In the genomic region with DNA sequence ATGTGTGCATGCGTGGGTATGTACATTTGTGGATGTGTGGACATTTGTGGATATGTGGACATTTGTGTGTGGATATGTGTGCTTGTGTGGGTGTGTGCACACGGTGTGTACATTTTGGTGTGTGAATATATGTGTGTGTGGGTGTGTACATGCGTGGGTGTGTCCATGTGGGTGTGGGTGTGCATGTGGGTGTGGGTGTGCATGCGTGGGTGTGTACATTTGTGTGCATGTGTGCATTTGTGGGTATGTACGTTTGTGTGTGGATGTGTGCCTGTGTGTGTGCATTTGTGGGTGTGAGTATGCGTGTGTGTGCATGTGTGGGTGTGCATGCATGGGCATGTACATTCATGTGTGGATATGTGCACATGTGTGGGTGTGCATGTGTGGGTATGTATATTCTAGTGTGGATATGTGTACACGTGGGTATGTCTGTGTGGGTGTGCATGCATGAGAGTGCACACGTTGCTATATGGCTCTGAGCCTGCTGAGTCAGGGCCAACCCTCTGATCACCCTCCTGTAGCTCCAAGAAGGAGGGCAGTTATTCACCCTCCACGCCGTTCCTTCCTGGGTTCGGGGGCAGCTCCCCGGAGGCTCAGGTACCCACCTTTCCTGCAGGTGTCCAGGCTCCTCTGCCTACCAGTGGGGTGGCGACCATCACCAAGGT, we compare ENCODE assay signal across 1 cellular context.
TF ChIP-seq lines count a peak whose summit lies in the region.

No MANE protein-coding gene starts in this region.

TF ChIP-seq in HEK293, 187 proteins besides CTCF, POLR2A, EP300 and RAD21 (continued from another document):
- TF ChIP-seq, protein P1, sequence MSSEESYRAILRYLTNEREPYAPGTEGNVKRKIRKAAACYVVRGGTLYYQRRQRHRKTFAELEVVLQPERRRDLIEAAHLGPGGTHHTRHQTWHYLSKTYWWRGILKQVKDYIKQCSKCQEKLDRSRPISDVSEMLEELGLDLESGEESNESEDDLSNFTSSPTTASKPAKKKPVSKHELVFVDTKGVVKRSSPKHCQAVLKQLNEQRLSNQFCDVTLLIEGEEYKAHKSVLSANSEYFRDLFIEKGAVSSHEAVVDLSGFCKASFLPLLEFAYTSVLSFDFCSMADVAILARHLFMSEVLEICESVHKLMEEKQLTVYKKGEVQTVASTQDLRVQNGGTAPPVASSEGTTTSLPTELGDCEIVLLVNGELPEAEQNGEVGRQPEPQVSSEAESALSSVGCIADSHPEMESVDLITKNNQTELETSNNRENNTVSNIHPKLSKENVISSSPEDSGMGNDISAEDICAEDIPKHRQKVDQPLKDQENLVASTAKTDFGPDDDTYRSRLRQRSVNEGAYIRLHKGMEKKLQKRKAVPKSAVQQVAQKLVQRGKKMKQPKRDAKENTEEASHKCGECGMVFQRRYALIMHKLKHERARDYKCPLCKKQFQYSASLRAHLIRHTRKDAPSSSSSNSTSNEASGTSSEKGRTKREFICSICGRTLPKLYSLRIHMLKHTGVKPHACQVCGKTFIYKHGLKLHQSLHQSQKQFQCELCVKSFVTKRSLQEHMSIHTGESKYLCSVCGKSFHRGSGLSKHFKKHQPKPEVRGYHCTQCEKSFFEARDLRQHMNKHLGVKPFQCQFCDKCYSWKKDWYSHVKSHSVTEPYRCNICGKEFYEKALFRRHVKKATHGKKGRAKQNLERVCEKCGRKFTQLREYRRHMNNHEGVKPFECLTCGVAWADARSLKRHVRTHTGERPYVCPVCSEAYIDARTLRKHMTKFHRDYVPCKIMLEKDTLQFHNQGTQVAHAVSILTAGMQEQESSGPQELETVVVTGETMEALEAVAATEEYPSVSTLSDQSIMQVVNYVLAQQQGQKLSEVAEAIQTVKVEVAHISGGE (tag by site-specific recombination; conservative IDR thresholded peaks at IDR 0.05; ENCODE audit: low read depth): no peak
- TF ChIP-seq KLF8 (tag by site-specific recombination; IDR thresholded peaks at IDR 0.05) (peak; percentile 84), KLF9 (tag by site-specific recombination; IDR thresholded peaks at IDR 0.05; ENCODE audit: low read depth) (peak; percentile 90), KLF1 (tag by site-specific recombination; IDR thresholded peaks at IDR 0.05) (peak; percentile 77), ZNF2 (tag by site-specific recombination; IDR thresholded peaks at IDR 0.05) (no peak; the same call in 1 of the 2 replicates), MYNN (tag by site-specific recombination; IDR thresholded peaks at IDR 0.05; ENCODE audit: borderline replicate concordance) (no peak), ZNF423 (tag by site-specific recombination; IDR thresholded peaks at IDR 0.05) (no peak), ZBTB8A (tag by site-specific recombination; IDR thresholded peaks at IDR 0.05) (no peak), REPIN1 (tag by site-specific recombination; IDR thresholded peaks at IDR 0.05; ENCODE audit: low read depth) (no peak), ZNF529 (tag by site-specific recombination; IDR thresholded peaks at IDR 0.05; ENCODE audit: insufficient replicate concordance) (no peak), ZNF776 (tag by site-specific recombination; IDR thresholded peaks at IDR 0.05; ENCODE audit: borderline replicate concordance) (no peak), GFI1B (tag by site-specific recombination; IDR thresholded peaks at IDR 0.05) (no peak), ZNF157 (tag by site-specific recombination; IDR thresholded peaks at IDR 0.05) (no peak), ZNF76 (tag by site-specific recombination; IDR thresholded peaks at IDR 0.05; ENCODE audit: borderline replicate concordance, low read depth) (no peak), ZSCAN23 (tag by site-specific recombination; IDR thresholded peaks at IDR 0.05) (no peak), ZNF37A (tag by site-specific recombination; IDR thresholded peaks at IDR 0.05) (no peak), ZNF221 (tag by site-specific recombination; IDR thresholded peaks at IDR 0.05; ENCODE audit: borderline replicate concordance) (no peak), ZNF426 (tag by site-specific recombination; IDR thresholded peaks at IDR 0.05) (no peak), ZNF416 (tag by site-specific recombination; IDR thresholded peaks at IDR 0.05) (no peak), ZNF112 (tag by site-specific recombination; IDR thresholded peaks at IDR 0.05) (no peak), ZXDB (tag by site-specific recombination; IDR thresholded peaks at IDR 0.05) (no peak), ZFHX2 (tag by site-specific recombination; conservative IDR thresholded peaks at IDR 0.05) (peak; percentile 100)
- TF ChIP-seq, protein P2, sequence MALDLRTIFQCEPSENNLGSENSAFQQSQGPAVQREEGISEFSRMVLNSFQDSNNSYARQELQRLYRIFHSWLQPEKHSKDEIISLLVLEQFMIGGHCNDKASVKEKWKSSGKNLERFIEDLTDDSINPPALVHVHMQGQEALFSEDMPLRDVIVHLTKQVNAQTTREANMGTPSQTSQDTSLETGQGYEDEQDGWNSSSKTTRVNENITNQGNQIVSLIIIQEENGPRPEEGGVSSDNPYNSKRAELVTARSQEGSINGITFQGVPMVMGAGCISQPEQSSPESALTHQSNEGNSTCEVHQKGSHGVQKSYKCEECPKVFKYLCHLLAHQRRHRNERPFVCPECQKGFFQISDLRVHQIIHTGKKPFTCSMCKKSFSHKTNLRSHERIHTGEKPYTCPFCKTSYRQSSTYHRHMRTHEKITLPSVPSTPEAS (tag by site-specific recombination; IDR thresholded peaks at IDR 0.05): peak; percentile 98
- TF ChIP-seq, protein P3, sequence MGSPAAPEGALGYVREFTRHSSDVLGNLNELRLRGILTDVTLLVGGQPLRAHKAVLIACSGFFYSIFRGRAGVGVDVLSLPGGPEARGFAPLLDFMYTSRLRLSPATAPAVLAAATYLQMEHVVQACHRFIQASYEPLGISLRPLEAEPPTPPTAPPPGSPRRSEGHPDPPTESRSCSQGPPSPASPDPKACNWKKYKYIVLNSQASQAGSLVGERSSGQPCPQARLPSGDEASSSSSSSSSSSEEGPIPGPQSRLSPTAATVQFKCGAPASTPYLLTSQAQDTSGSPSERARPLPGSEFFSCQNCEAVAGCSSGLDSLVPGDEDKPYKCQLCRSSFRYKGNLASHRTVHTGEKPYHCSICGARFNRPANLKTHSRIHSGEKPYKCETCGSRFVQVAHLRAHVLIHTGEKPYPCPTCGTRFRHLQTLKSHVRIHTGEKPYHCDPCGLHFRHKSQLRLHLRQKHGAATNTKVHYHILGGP (tag by site-specific recombination; IDR thresholded peaks at IDR 0.05): no peak
- TF ChIP-seq, protein P4, sequence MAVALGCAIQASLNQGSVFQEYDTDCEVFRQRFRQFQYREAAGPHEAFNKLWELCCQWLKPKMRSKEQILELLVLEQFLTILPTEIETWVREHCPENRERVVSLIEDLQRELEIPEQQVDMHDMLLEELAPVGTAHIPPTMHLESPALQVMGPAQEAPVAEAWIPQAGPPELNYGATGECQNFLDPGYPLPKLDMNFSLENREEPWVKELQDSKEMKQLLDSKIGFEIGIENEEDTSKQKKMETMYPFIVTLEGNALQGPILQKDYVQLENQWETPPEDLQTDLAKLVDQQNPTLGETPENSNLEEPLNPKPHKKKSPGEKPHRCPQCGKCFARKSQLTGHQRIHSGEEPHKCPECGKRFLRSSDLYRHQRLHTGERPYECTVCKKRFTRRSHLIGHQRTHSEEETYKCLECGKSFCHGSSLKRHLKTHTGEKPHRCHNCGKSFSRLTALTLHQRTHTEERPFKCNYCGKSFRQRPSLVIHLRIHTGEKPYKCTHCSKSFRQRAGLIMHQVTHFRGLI (tag by site-specific recombination; IDR thresholded peaks at IDR 0.05): no peak
- TF ChIP-seq, protein P5, sequence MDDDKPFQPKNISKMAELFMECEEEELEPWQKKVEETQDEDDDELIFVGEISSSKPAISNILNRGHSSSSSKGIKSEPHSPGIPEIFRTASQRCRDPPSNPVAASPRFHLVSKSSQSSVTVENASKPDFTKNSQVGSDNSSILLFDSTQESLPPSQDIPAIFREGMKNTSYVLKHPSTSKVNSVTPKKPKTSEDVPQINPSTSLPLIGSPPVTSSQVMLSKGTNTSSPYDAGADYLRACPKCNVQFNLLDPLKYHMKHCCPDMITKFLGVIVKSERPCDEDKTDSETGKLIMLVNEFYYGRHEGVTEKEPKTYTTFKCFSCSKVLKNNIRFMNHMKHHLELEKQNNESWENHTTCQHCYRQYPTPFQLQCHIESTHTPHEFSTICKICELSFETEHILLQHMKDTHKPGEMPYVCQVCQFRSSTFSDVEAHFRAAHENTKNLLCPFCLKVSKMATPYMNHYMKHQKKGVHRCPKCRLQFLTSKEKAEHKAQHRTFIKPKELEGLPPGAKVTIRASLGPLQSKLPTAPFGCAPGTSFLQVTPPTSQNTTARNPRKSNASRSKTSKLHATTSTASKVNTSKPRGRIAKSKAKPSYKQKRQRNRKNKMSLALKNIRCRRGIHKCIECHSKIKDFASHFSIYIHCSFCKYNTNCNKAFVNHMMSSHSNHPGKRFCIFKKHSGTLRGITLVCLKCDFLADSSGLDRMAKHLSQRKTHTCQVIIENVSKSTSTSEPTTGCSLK (tag by site-specific recombination; IDR thresholded peaks at IDR 0.05): no peak
TF ChIP-seq in HEK293: peak in this region for 7.
